24 cellular contexts compared by ENCODE assay signal in genomic region chr20:38829296-38829875, GRCh38. TPM values are rescaled to one million over a fixed set of nuclear protein-coding genes. Genes with fewer than 3 reads are reported as not detected.
DNase-seq lines count a peak whose midpoint lies in the region; ATAC-seq and TF ChIP-seq lines count a peak whose summit lies in the region.
"Had no signal": no experiment of that assay in that cellular context is flagged by ENCODE, and none has a peak within 500 bp of the region (broad histone marks: within the 10 kb centered on the region; RNA-seq: fewer than 3 reads in every experiment).

No MANE protein-coding gene starts in this region.

- intact Hi-C loops in CD4-positive, alpha-beta memory T cell (cut with micrococcal nuclease) = no loop called here
- intact Hi-C loops in naive thymus-derived CD4-positive, alpha-beta T cell (cut with micrococcal nuclease) = loop anchor here in 1 of 2 donors (2.0 to 5.0 kb wide), 3 partner anchors 13 to 43 kb away; no protein-coding TSS in a partner anchor

- H3K27me3 ChIP-seq in CD4-positive, alpha-beta memory T cell (ENCODE audit: insufficient read depth, low read length) = no peaks in the 10 kb centered on the region
- no peaks in the 10 kb centered on the region for H3K27me3 ChIP-seq in naive thymus-derived CD4-positive, alpha-beta T cell (ENCODE audit: control insufficient read depth in 2 of 2, insufficient read depth in 2 of 2, low read length in 2 of 2)
- no peaks in the 10 kb centered on the region for H3K27me3 ChIP-seq in Peyer's patch
- H3K27me3 ChIP-seq: ascending aorta; BLaER1 treated with 17β-estradiol and CSF1 and Interleukin-3, amounts not matched to agents 10 nM and 100 nM; right lobe of liver had no signal

- DNase-seq in T-helper 1 cell (no peak), retina (no peak), Peyer's patch (no peak)
- no peak for DNase-seq in CD4-positive, alpha-beta memory T cell
- no peak for DNase-seq in activated naive CD8-positive, alpha-beta T cell treated with anti-CD3 and anti-CD28 coated beads for 36 hours
- no peak for DNase-seq in naive thymus-derived CD4-positive, alpha-beta T cell
- DNase-seq in central memory CD4-positive, alpha-beta T cell = no peak
- DNase-seq: 8988T; cortex of kidney; DMS79; glutamatergic neuron; KG1; mesendoderm; NCI-H1105; NCI-H774; right lobe of liver; stimulated activated CD4-positive, alpha-beta T cell treated with anti-CD3 and anti-CD28 coated beads, Interleukin-1b, Interleukin-23, amount 100 ng/mL, for 48 hours; SW 1271 had no signal

- CTCF ChIA-PET in CD4-positive, alpha-beta memory T cell (lab: Charles Lee; ENCODE audit: partially characterized antibody) = no interaction called here
- CTCF ChIA-PET in naive thymus-derived CD4-positive, alpha-beta T cell (lab: Charles Lee) = no interaction called here

- peaks cover 62% of the 10 kb centered on the region for H3K36me3 Mint-ChIP-seq in T-helper 1 cell treated with Interleukin-12 subunit alpha and Interleukin-12 subunit beta and Interleukin-4 antibody, amounts not matched to agents 30 μg/mL and 1 μg/mL, for 36 hours (ENCODE audit: low read depth)
- H3K36me3 Mint-ChIP-seq in CD4-positive, alpha-beta memory T cell = peaks cover 29 to 71% of the 10 kb centered on the region in 2 donors
- H3K36me3 Mint-ChIP-seq in activated naive CD8-positive, alpha-beta T cell treated with anti-CD3 and anti-CD28 coated beads for 36 hours = peaks cover 72% of the 10 kb centered on the region
- H3K36me3 Mint-ChIP-seq in naive thymus-derived CD4-positive, alpha-beta T cell = peaks cover 4 to 50% (median 20%) of the 10 kb centered on the region in 5 donors

- no peaks in the 10 kb centered on the region for H3K9me3 Mint-ChIP-seq in T-helper 1 cell treated with Interleukin-12 subunit alpha and Interleukin-12 subunit beta and Interleukin-4 antibody, amounts not matched to agents 30 μg/mL and 1 μg/mL, for 36 hours
- H3K9me3 Mint-ChIP-seq in CD4-positive, alpha-beta memory T cell = no peaks in the 10 kb centered on the region
- no peaks in the 10 kb centered on the region for H3K9me3 Mint-ChIP-seq in activated naive CD8-positive, alpha-beta T cell treated with anti-CD3 and anti-CD28 coated beads for 36 hours
- peaks cover 0 to 2% (median 0%) of the 10 kb centered on the region in 11 donors for H3K9me3 Mint-ChIP-seq in naive thymus-derived CD4-positive, alpha-beta T cell

- H3K27ac Mint-ChIP-seq in T-helper 1 cell treated with Interleukin-12 subunit alpha and Interleukin-12 subunit beta and Interleukin-4 antibody, amounts not matched to agents 30 μg/mL and 1 μg/mL, for 36 hours = peak overlapping the region; percentile 13
- peak overlapping the region; percentile 70 to 92 (median 83) for H3K27ac Mint-ChIP-seq in CD4-positive, alpha-beta memory T cell
- H3K27ac Mint-ChIP-seq in activated naive CD8-positive, alpha-beta T cell treated with anti-CD3 and anti-CD28 coated beads for 36 hours = peak overlapping the region; percentile 59
- H3K27ac Mint-ChIP-seq in naive thymus-derived CD4-positive, alpha-beta T cell = peak overlapping the region in 6 of 9 donors; percentile 33 to 90 (median 62)

- no peak overlapping the region for H3K27ac ChIP-seq in CD4-positive, alpha-beta memory T cell (ENCODE audit: low read depth, low read length)
- H3K27ac ChIP-seq in naive thymus-derived CD4-positive, alpha-beta T cell (ENCODE audit: low read depth, low read length) = no peak overlapping the region
- peak overlapping the region in 1 of 4 donors; percentile 33 for H3K27ac ChIP-seq in Peyer's patch
- H3K27ac ChIP-seq: ascending aorta; BLaER1 treated with 17β-estradiol and CSF1 and Interleukin-3, amounts not matched to agents 10 nM and 100 nM; HL-60; right lobe of liver had no signal

- H3K4me3 Mint-ChIP-seq in T-helper 1 cell treated with Interleukin-12 subunit alpha and Interleukin-12 subunit beta and Interleukin-4 antibody, amounts not matched to agents 30 μg/mL and 1 μg/mL, for 36 hours = no peak overlapping the region
- peak overlapping the region in 2 of 8 donors; percentile 22 to 33 for H3K4me3 Mint-ChIP-seq in CD4-positive, alpha-beta memory T cell
- no peak overlapping the region for H3K4me3 Mint-ChIP-seq in activated naive CD8-positive, alpha-beta T cell treated with anti-CD3 and anti-CD28 coated beads for 36 hours
- H3K4me3 Mint-ChIP-seq in naive thymus-derived CD4-positive, alpha-beta T cell = no peak overlapping the region

- TF ChIP-seq POLR2A in Peyer's patch (IDR thresholded peaks at IDR 0.05) = no peak

- POLR2A ChIA-PET in CD4-positive, alpha-beta memory T cell (lab: Charles Lee; ENCODE audit: partially characterized antibody) = interaction anchor here (1.5 kb wide), 1 partner anchor 11 kb away, joined by 7 read pairs; no protein-coding TSS in a partner anchor
- POLR2A ChIA-PET in naive thymus-derived CD4-positive, alpha-beta T cell (lab: Charles Lee) = interaction anchor here (0.7 kb wide), 1 partner anchor 1558 kb away, joined by 3 read pairs; no protein-coding TSS in a partner anchor

- no peak overlapping the region for H3K4me3 ChIP-seq in CD4-positive, alpha-beta memory T cell (ENCODE audit: low read length in 2 of 2)
- no peak overlapping the region for H3K4me3 ChIP-seq in naive thymus-derived CD4-positive, alpha-beta T cell (ENCODE audit: low read length)
- no peak overlapping the region for H3K4me3 ChIP-seq in Peyer's patch
- H3K4me3 ChIP-seq: ascending aorta; BLaER1 treated with 17β-estradiol and CSF1 and Interleukin-3, amounts not matched to agents 10 nM and 100 nM; HAP-1; right lobe of liver had no signal

- no peak for TF ChIP-seq CTCF in Peyer's patch (IDR thresholded peaks at IDR 0.05)

- peaks cover 97% of the 10 kb centered on the region for H3K4me1 ChIP-seq in CD4-positive, alpha-beta memory T cell (ENCODE audit: insufficient read depth, low read length)
- H3K4me1 ChIP-seq in naive thymus-derived CD4-positive, alpha-beta T cell (ENCODE audit: control insufficient read depth in 2 of 2, insufficient read depth in 2 of 2, low read length in 2 of 2) = peaks cover 22 to 29% of the 10 kb centered on the region in 2 donors
- H3K4me1 ChIP-seq in Peyer's patch = peaks cover 0 to 13% (median 5%) of the 10 kb centered on the region in 4 donors
- H3K4me1 ChIP-seq: ascending aorta, HAP-1, right lobe of liver had no signal

- no peaks in the 10 kb centered on the region for H3K9me3 ChIP-seq in CD4-positive, alpha-beta memory T cell (ENCODE audit: control insufficient read depth in 1 of 2, low read length in 2 of 2)
- no peaks in the 10 kb centered on the region for H3K9me3 ChIP-seq in naive thymus-derived CD4-positive, alpha-beta T cell (ENCODE audit: control insufficient read depth in 2 of 3, low read length in 3 of 3)
- no peaks in the 10 kb centered on the region for H3K9me3 ChIP-seq in Peyer's patch
- H3K9me3 ChIP-seq: ascending aorta; BLaER1 treated with 17β-estradiol and CSF1 and Interleukin-3, amounts not matched to agents 10 nM and 100 nM; HAP-1; right lobe of liver had no signal

- H3K4me1 Mint-ChIP-seq in T-helper 1 cell treated with Interleukin-12 subunit alpha and Interleukin-12 subunit beta and Interleukin-4 antibody, amounts not matched to agents 30 μg/mL and 1 μg/mL, for 36 hours (ENCODE audit: low read depth) = peaks cover 78% of the 10 kb centered on the region
- peaks cover 56 to 98% (median 84%) of the 10 kb centered on the region in 4 donors for H3K4me1 Mint-ChIP-seq in CD4-positive, alpha-beta memory T cell
- H3K4me1 Mint-ChIP-seq in activated naive CD8-positive, alpha-beta T cell treated with anti-CD3 and anti-CD28 coated beads for 36 hours = peaks cover 76% of the 10 kb centered on the region
- peaks cover 36 to 91% (median 81%) of the 10 kb centered on the region in 7 donors for H3K4me1 Mint-ChIP-seq in naive thymus-derived CD4-positive, alpha-beta T cell

- H3K36me3 ChIP-seq in CD4-positive, alpha-beta memory T cell (ENCODE audit: insufficient read depth, low read length) = peaks cover 10% of the 10 kb centered on the region
- H3K36me3 ChIP-seq in naive thymus-derived CD4-positive, alpha-beta T cell (ENCODE audit: control insufficient read depth in 2 of 3, insufficient read depth in 3 of 3, low read length in 3 of 3) = peaks cover 0 to 25% (median 0%) of the 10 kb centered on the region in 3 experiments
- H3K36me3 ChIP-seq in Peyer's patch = no peaks in the 10 kb centered on the region
- H3K36me3 ChIP-seq: ascending aorta, HAP-1, right lobe of liver had no signal

- H3K27me3 Mint-ChIP-seq in T-helper 1 cell treated with Interleukin-12 subunit alpha and Interleukin-12 subunit beta and Interleukin-4 antibody, amounts not matched to agents 30 μg/mL and 1 μg/mL, for 36 hours (ENCODE audit: low read depth) = no peaks in the 10 kb centered on the region
- no peaks in the 10 kb centered on the region for H3K27me3 Mint-ChIP-seq in CD4-positive, alpha-beta memory T cell
- no peaks in the 10 kb centered on the region for H3K27me3 Mint-ChIP-seq in activated naive CD8-positive, alpha-beta T cell treated with anti-CD3 and anti-CD28 coated beads for 36 hours
- no peaks in the 10 kb centered on the region for H3K27me3 Mint-ChIP-seq in naive thymus-derived CD4-positive, alpha-beta T cell

- ATAC-seq in naive thymus-derived CD4-positive, alpha-beta T cell = no peak
- ATAC-seq: esophagus mucosa, right lobe of liver had no signal

RNA-seq across cellular contexts. Expression of gene PPP1R16B, which starts 23.9 kb away (rescaled TPM):
- 10 to 100 TPM; 54.3 to 55.1 TPM for total RNA-seq in CD4-positive, alpha-beta memory T cell
- 10 to 100 TPM; 17.3 to 36.7 TPM for polyA plus RNA-seq in CD4-positive, alpha-beta memory T cell
- 10 to 100 TPM; 65.3 to 65.4 TPM for total RNA-seq in activated naive CD8-positive, alpha-beta T cell treated with anti-CD3 and anti-CD28 coated beads for 36 hours
- 10 to 100 TPM; 20.8 to 75.4 (median 22.0) TPM for total RNA-seq in naive thymus-derived CD4-positive, alpha-beta T cell
- polyA plus RNA-seq in naive thymus-derived CD4-positive, alpha-beta T cell = 10 to 100 TPM; 11.4 to 19.8 TPM
- 10 to 100 TPM in 1 of 4 donors, 1 to 10 TPM in 3; 3.2 to 41.3 (median 7.2) TPM for total RNA-seq in Peyer's patch

Comparison
In these comparisons a context has a peak if more than half of its experiments do, and no peak if none do; other contexts are left out.
1. H3K27ac Mint-ChIP-seq: peak in every context shown above with its lines; median percentile 83 in CD4-positive, alpha-beta memory T cell; 62 in naive thymus-derived CD4-positive, alpha-beta T cell; 59 in activated naive CD8-positive, alpha-beta T cell treated with anti-CD3 and anti-CD28 coated beads for 36 hours; 13 in T-helper 1 cell treated with Interleukin-12 subunit alpha and Interleukin-12 subunit beta and Interleukin-4 antibody, amounts not matched to agents 30 μg/mL and 1 μg/mL, for 36 hours.